16 cellular contexts compared by ENCODE assay signal in genomic region chr17:37702605-37703004, GRCh38. TPM values are rescaled to one million over a fixed set of nuclear protein-coding genes. Genes with fewer than 3 reads are reported as not detected.
A peak's percentile ranks its signal among the peaks of the same experiment; 100 is the strongest.
DNase-seq lines count a peak whose midpoint lies in the region; ATAC-seq, FAIRE-seq and TF ChIP-seq lines count a peak whose summit lies in the region.
"Had no signal": no experiment of that assay in that cellular context is flagged by ENCODE, and none has a peak within 500 bp of the region (broad histone marks: within the 10 kb centered on the region; RNA-seq: fewer than 3 reads in every experiment).

No MANE protein-coding gene starts in this region.

- H3K9me3 ChIP-seq in keratinocyte (ENCODE audit: control insufficient read depth, low read depth, low read length) (no peaks in the 10 kb centered on the region), thyroid gland (no peaks in the 10 kb centered on the region)
- H3K9me3 ChIP-seq: BE2C, HAP-1 had no signal

- H3K4me2 ChIP-seq in keratinocyte (ENCODE audit: control insufficient read depth, extremely low read depth, insufficient read depth, low read depth, low read length), result no peak overlapping the region

- TF ChIP-seq POLR2A in thyroid gland (IDR thresholded peaks at IDR 0.05), result no peak

- no peak for FAIRE-seq in keratinocyte (lab: Jason Lieb, UNC)

- dilution Hi-C loops in keratinocyte (cut with MboI; ENCODE audit: extremely low pct_ligation_motif_present, low sequenced_read_pairs), result no loop called here

- H3K9me3 Mint-ChIP-seq in HFFc6, result no peaks in the 10 kb centered on the region
- H3K9me3 Mint-ChIP-seq: natural killer cell had no signal

- no peak overlapping the region for H3K27ac ChIP-seq in keratinocyte (ENCODE audit: control insufficient read depth, insufficient read depth, low read length)
- H3K27ac ChIP-seq in thyroid gland, result no peak overlapping the region
- H3K27ac ChIP-seq: SK-N-MC had no signal

- no peaks in the 10 kb centered on the region for H3K9me1 ChIP-seq in keratinocyte (ENCODE audit: control insufficient read depth, extremely low read depth, insufficient read depth, low read length)

- H3K27me3 Mint-ChIP-seq in HFFc6 (ENCODE audit: insufficient read depth), result peaks cover 10% of the 10 kb centered on the region

- no peaks in the 10 kb centered on the region for H3K27me3 ChIP-seq in keratinocyte (ENCODE audit: control insufficient read depth, extremely low read depth, insufficient read depth, low read length)
- H3K27me3 ChIP-seq in thyroid gland, result no peaks in the 10 kb centered on the region

- H3K4me1 ChIP-seq in keratinocyte (ENCODE audit: control insufficient read depth, extremely low read depth, insufficient read depth, low read length), result peaks cover 33% of the 10 kb centered on the region
- peaks cover 0 to 39% of the 10 kb centered on the region in 2 donors for H3K4me1 ChIP-seq in thyroid gland
- H3K4me1 ChIP-seq: BE2C, HAP-1 had no signal

- H3K4me3 Mint-ChIP-seq in HFFc6, result no peak overlapping the region
- H3K4me3 Mint-ChIP-seq: natural killer cell had no signal

- H3K4me3 ChIP-seq in astrocyte of the spinal cord (ENCODE audit: low read depth, low read length) (no peak overlapping the region), keratinocyte (ENCODE audit: control insufficient read depth in 2 of 3, extremely low read depth in 1 of 3, insufficient read depth in 2 of 3, low read depth in 1 of 3, low read length in 3 of 3) (no peak overlapping the region), thyroid gland (replicated peaks in 1 of 3) (no peak overlapping the region)
- H3K4me3 ChIP-seq: HAP-1, SK-N-MC had no signal

- no peak for ATAC-seq in GM18520 (IDR thresholded peaks at IDR 0.05; ENCODE audit: unreplicated experiment)
- ATAC-seq: natural killer cell had no signal

- H3K27ac Mint-ChIP-seq in HFFc6, result peak overlapping the region; percentile 18; the same call in 1 of the 2 replicates
- H3K27ac Mint-ChIP-seq: natural killer cell had no signal

- H3K36me3 Mint-ChIP-seq in HFFc6 (ENCODE audit: low read depth), result no peaks in the 10 kb centered on the region
- H3K36me3 Mint-ChIP-seq: natural killer cell had no signal

- peaks cover 63% of the 10 kb centered on the region for H3K4me1 Mint-ChIP-seq in HFFc6 (ENCODE audit: low read depth)

- intact Hi-C loops in thyroid gland (cut with DNase I), result no loop called here

- in situ Hi-C loops in astrocyte of the spinal cord (cut with HindIII; ENCODE audit: low sequenced_read_pairs), result no loop called here

- TF ChIP-seq CTCF in HFFc6 (IDR thresholded peaks at IDR 0.05) (no peak), astrocyte of the spinal cord (IDR thresholded peaks at IDR 0.05; ENCODE audit: low read depth, low read length) (no peak), keratinocyte (optimal IDR thresholded peaks at IDR 0.05 in 1 of 3, IDR thresholded peaks at IDR 0.05 in 1 of 3, conservative IDR thresholded peaks at IDR 0.05 in 1 of 3; ENCODE audit: extremely low read depth in 1 of 3, insufficient read depth in 2 of 3, low read length in 3 of 3) (peak in 1 of 3 experiments; percentile 13), thyroid gland (IDR thresholded peaks at IDR 0.05) (no peak)

- H2AFZ ChIP-seq in keratinocyte (ENCODE audit: control insufficient read depth, low read length), result no peak overlapping the region

- H3K36me3 ChIP-seq in keratinocyte (ENCODE audit: control insufficient read depth in 2 of 2, extremely low read depth in 1 of 2, insufficient read depth in 2 of 2, low read length in 2 of 2) (no peaks in the 10 kb centered on the region), thyroid gland (no peaks in the 10 kb centered on the region)
- H3K36me3 ChIP-seq: BE2C, HAP-1 had no signal

- H4K20me1 ChIP-seq in keratinocyte (ENCODE audit: control insufficient read depth, extremely low read depth, insufficient read depth, low read length), result no peaks in the 10 kb centered on the region

- no peaks in the 10 kb centered on the region for H3K79me2 ChIP-seq in keratinocyte (ENCODE audit: control insufficient read depth, insufficient read depth, low read length)

- H3K9ac ChIP-seq in keratinocyte (ENCODE audit: control insufficient read depth, extremely low read depth, insufficient read depth, low read length), result no peak overlapping the region

- DNase-seq in A172 (ENCODE audit: low spot score) (peak; percentile 79), HFFc6 (peak; percentile 56), astrocyte of the spinal cord (ENCODE audit: low read depth, low spot score) (peak; percentile 88), keratinocyte (ENCODE audit: low read depth, low spot score) (peak; percentile 59), pons (ENCODE audit: low spot score) (no peak), thyroid gland (no peak), RPMI8226 (no peak)
- DNase-seq: activated CD4-positive, alpha-beta T cell treated with anti-CD3 and anti-CD28 coated beads for 48 hours; BE2C; natural killer cell; NCI-H510A treated with DMSO at 0.1 percent for 48 hours; stimulated activated CD4-positive, alpha-beta T cell treated with anti-CD3 and anti-CD28 coated beads, Interleukin-12 subunit alpha, Interleukin-12 subunit beta, amount 100 ng/mL, for 4 hours; stimulated activated CD8-positive, alpha-beta memory T cell treated with anti-CD3 and anti-CD28 coated beads, Interleukin-4, amount 100 ng/mL, for 48 hours had no signal

RNA-seq across cellular contexts. Expression of gene HNF1B, which starts 42.3 kb away (rescaled TPM):
- not detected in 2 replicates for total RNA-seq in A172 (2014; rRNA removed; shearing (Covaris generic))
- not detected for total RNA-seq in HFFc6 (2021; fragmentation: NEBNext Ultra II Directional; extraction: Animal tissue kit (Norgen Biotek cat#: 25700))
- not detected in 3 replicates for polyA plus RNA-seq in keratinocyte
- not detected for polyA plus RNA-seq in keratinocyte (2011; ENCODE audit: low read depth)
- polyA plus RNA-seq in keratinocyte (2011; cell fraction: cytosol; rRNA removed), result not detected in 2 replicates
- polyA plus RNA-seq in keratinocyte (2011; cell fraction: nucleus; rRNA removed), result not detected in 2 replicates
- polyA plus RNA-seq in keratinocyte (2012; ENCODE audit: low replicate concordance), result not detected in 2 replicates
- polyA minus RNA-seq in keratinocyte, result not detected in 3 replicates
- not detected for polyA minus RNA-seq in keratinocyte (2011; cell fraction: cytosol; rRNA and poly(A)+ RNA removed)
- polyA minus RNA-seq in keratinocyte (2011; cell fraction: nucleus; rRNA and poly(A)+ RNA removed), result not detected in 2 replicates
- total RNA-seq in thyroid gland, result not detected
- total RNA-seq: natural killer cell had no signal

RNA-seq across cellular contexts. Expression of gene DDX52, which starts 59.4 kb away (rescaled TPM):
- 45.9 and 59.3 TPM in 2 replicates for total RNA-seq in A172 (2014; rRNA removed; shearing (Covaris generic))
- 10 to 100 TPM; 22.4 to 29.8 (median 26.8) TPM for total RNA-seq in HFFc6 (2021; fragmentation: NEBNext Ultra II Directional; extraction: Animal tissue kit (Norgen Biotek cat#: 25700))
- polyA plus RNA-seq in keratinocyte, result 10.3 to 22.4 TPM (median 21.8 TPM) in 3 replicates
- polyA plus RNA-seq in keratinocyte (2011; ENCODE audit: low read depth), result 21.9 TPM
- 10.5 and 21.9 TPM in 2 replicates for polyA plus RNA-seq in keratinocyte (2011; cell fraction: cytosol; rRNA removed)
- 26.3 and 34.6 TPM in 2 replicates for polyA plus RNA-seq in keratinocyte (2011; cell fraction: nucleus; rRNA removed)
- 14.7 and 16.9 TPM in 2 replicates for polyA plus RNA-seq in keratinocyte (2012; ENCODE audit: low replicate concordance)
- polyA minus RNA-seq in keratinocyte, result 3.2 to 23.0 TPM (median 8.3 TPM) in 3 replicates
- polyA minus RNA-seq in keratinocyte (2011; cell fraction: cytosol; rRNA and poly(A)+ RNA removed), result 8.2 TPM
- polyA minus RNA-seq in keratinocyte (2011; cell fraction: nucleus; rRNA and poly(A)+ RNA removed), result 11.7 and 28.5 TPM in 2 replicates
- total RNA-seq in thyroid gland, result 10 to 100 TPM; 17.2 to 27.9 (median 20.3) TPM

Comparison
In these comparisons a context has a peak if more than half of its experiments do, and no peak if none do; other contexts are left out.
1. DNase-seq: peak in A172 (single experiment), HFFc6 (single experiment), astrocyte of the spinal cord (single experiment) and keratinocyte (single experiment); none in pons (single experiment), thyroid gland (0 of 2) and RPMI8226 (single experiment).